ENCODE assay signal across 10 cellular contexts in genomic region chr14:39229222-39229543, GRCh38. TPM values are rescaled to one million over a fixed set of nuclear protein-coding genes. Genes with fewer than 3 reads are reported as not detected.
DNase-seq lines count a peak whose midpoint lies in the region; ATAC-seq and TF ChIP-seq lines count a peak whose summit lies in the region.
"Had no signal": no experiment of that assay in that cellular context is flagged by ENCODE, and none has a peak within 500 bp of the region (broad histone marks: within the 10 kb centered on the region; RNA-seq: fewer than 3 reads in every experiment).

No MANE protein-coding gene starts in this region.

- no peaks in the 10 kb centered on the region for H3K27me3 Mint-ChIP-seq in CD8-positive, alpha-beta T cell (ENCODE audit: low read depth)
- H3K27me3 Mint-ChIP-seq: IgD-negative memory B cell had no signal

- H3K27ac Mint-ChIP-seq in CD8-positive, alpha-beta T cell = peak overlapping the region; percentile 91

- no peak overlapping the region for H3K23ac ChIP-seq in mesendoderm (ENCODE audit: low read length)

- no peak overlapping the region for H2BK120ac ChIP-seq in mesendoderm (ENCODE audit: low read depth, low read length)

- POLR2A ChIA-PET in CD8-positive, alpha-beta T cell (lab: Charles Lee) = interaction anchor here (0.6 to 2.0 kb wide), 7 partner anchors 38 to 203 kb away, joined by 3 to 16 read pairs (median 6); partner anchors contain the start of genes FBXO33, PNN and TRAPPC6B

- no peak overlapping the region for H3K18ac ChIP-seq in mesendoderm (ENCODE audit: low read length)

- no peaks in the 10 kb centered on the region for H3K9me3 ChIP-seq in CD8-positive, alpha-beta T cell (ENCODE audit: low read length)
- H3K9me3 ChIP-seq in stomach = no peaks in the 10 kb centered on the region

- peak; percentile 82 for ATAC-seq in CD8-positive, alpha-beta T cell
- ATAC-seq in HG03196 (IDR thresholded peaks at IDR 0.05; ENCODE audit: unreplicated experiment) = peak; percentile 80

- H3K36me3 ChIP-seq in CD8-positive, alpha-beta T cell (ENCODE audit: insufficient read depth, low read length) = no peaks in the 10 kb centered on the region
- H3K36me3 ChIP-seq in mesendoderm (ENCODE audit: control insufficient read depth, insufficient read depth, low read length) (no peaks in the 10 kb centered on the region), stomach (no peaks in the 10 kb centered on the region)

- peak overlapping the region; percentile 30 for H3K27ac ChIP-seq in CD8-positive, alpha-beta T cell (ENCODE audit: low read depth, low read length)
- H3K27ac ChIP-seq in mesendoderm (ENCODE audit: low read depth, low read length) = no peak overlapping the region
- no peak overlapping the region for H3K27ac ChIP-seq in stomach

- no peak overlapping the region for H3K4me3 Mint-ChIP-seq in CD8-positive, alpha-beta T cell
- H3K4me3 Mint-ChIP-seq: brain, IgD-negative memory B cell had no signal

- H2BK15ac ChIP-seq in mesendoderm (replicated peaks; ENCODE audit: low read depth) = no peak overlapping the region

- no CpG with 5 or more reads among the region's 1 CpG for WGBS in mesendoderm (ENCODE audit: extremely low coverage, insufficient coverage, low lambda C conversion rate)
- 81 to 95% (median 89%) methylated on average over 1 of the region's 1 CpG for WGBS in stomach, 5 donors

- H4K8ac ChIP-seq in mesendoderm (ENCODE audit: low read depth, low read length) = no peak overlapping the region

- CTCF ChIA-PET in CD8-positive, alpha-beta T cell (lab: Charles Lee) = interaction anchor here (0.5 to 1.0 kb wide), 3 partner anchors 10 to 38 kb away, joined by 3 to 5 read pairs (median 3); no protein-coding TSS in a partner anchor

- H3K4me2 ChIP-seq in mesendoderm (ENCODE audit: low read length) = no peak overlapping the region

- no peaks in the 10 kb centered on the region for H3K9me3 Mint-ChIP-seq in CD8-positive, alpha-beta T cell
- H3K9me3 Mint-ChIP-seq: brain, IgD-negative memory B cell had no signal

- no peak for TF ChIP-seq POLR2A in stomach (IDR thresholded peaks at IDR 0.05)

- peaks cover 21% of the 10 kb centered on the region for H3K4me1 ChIP-seq in CD8-positive, alpha-beta T cell (ENCODE audit: insufficient read depth, low read length)
- H3K4me1 ChIP-seq in mesendoderm (ENCODE audit: control insufficient read depth, low read depth, low read length) (no peaks in the 10 kb centered on the region), stomach (peaks cover 0 to 28% (median 7%) of the 10 kb centered on the region in 4 donors)

- H2AK5ac ChIP-seq in mesendoderm (ENCODE audit: low read length) = no peak overlapping the region

- intact Hi-C loops in CD8-positive, alpha-beta T cell (cut with DNase I, micrococcal nuclease) = loop anchor here in 1 of 2 experiments (1.0 to 2.0 kb wide), 2 partner anchors 37 to 54 kb away; partner anchors contain the start of gene PNN
- intact Hi-C loops in stomach (cut with DNase I; ENCODE audit: low total_unique reads) = no loop called here

- H3K4me3 ChIP-seq in CD8-positive, alpha-beta T cell (ENCODE audit: low read depth, low read length) = no peak overlapping the region
- H3K4me3 ChIP-seq in mesendoderm (ENCODE audit: low read length) (no peak overlapping the region), stomach (no peak overlapping the region)

- DNase-seq in CD8-positive, alpha-beta T cell = peak in 6 of 7 experiments; percentile 15 to 67 (median 44)
- DNase-seq in activated CD8-positive, alpha-beta memory T cell treated with anti-CD3 and anti-CD28 coated beads for 24 hours = peak; percentile 71
- DNase-seq in mesendoderm (peak; percentile 7), D341Med (ENCODE audit: low spot score) (no peak), foreskin melanocyte (no peak), stomach (no peak), islet precursor cell (no peak)

- no peaks in the 10 kb centered on the region for H3K27me3 ChIP-seq in CD8-positive, alpha-beta T cell (ENCODE audit: insufficient read depth, low read length)
- no peaks in the 10 kb centered on the region for H3K27me3 ChIP-seq in mesendoderm (ENCODE audit: insufficient read depth, low read length, poor library complexity)
- no peaks in the 10 kb centered on the region for H3K27me3 ChIP-seq in stomach

- no peaks in the 10 kb centered on the region for H3K36me3 Mint-ChIP-seq in CD8-positive, alpha-beta T cell
- H3K36me3 Mint-ChIP-seq: brain, IgD-negative memory B cell had no signal

- no peak overlapping the region for H3K4ac ChIP-seq in mesendoderm (ENCODE audit: low read depth, low read length)

- TF ChIP-seq EP300 in stomach (IDR thresholded peaks at IDR 0.05) = no peak

- TF ChIP-seq CTCF in CD8-positive, alpha-beta T cell (IDR thresholded peaks at IDR 0.05) = no peak
- no peak for TF ChIP-seq CTCF in stomach (IDR thresholded peaks at IDR 0.05)

- no peak overlapping the region for H2BK5ac ChIP-seq in mesendoderm (ENCODE audit: low read length)

- no peaks in the 10 kb centered on the region for H3K79me2 ChIP-seq in mesendoderm (ENCODE audit: control insufficient read depth, insufficient read depth, low read length)

- no peak overlapping the region for H3K9ac ChIP-seq in mesendoderm (ENCODE audit: low read length)

- H3K4me1 Mint-ChIP-seq in CD8-positive, alpha-beta T cell (ENCODE audit: low read depth) = peaks cover 39% of the 10 kb centered on the region

- H3K56ac ChIP-seq in mesendoderm (ENCODE audit: low read length) = no peak overlapping the region

- no peaks in the 10 kb centered on the region for H3K79me1 ChIP-seq in mesendoderm (ENCODE audit: low read length)

- no peak overlapping the region for H4K5ac ChIP-seq in mesendoderm (ENCODE audit: low read length)

RNA-seq across cellular contexts. Expression of gene MIA2, which starts 4.5 kb away (rescaled TPM):
- 10 to 100 TPM; 16.7 to 19.1 TPM for total RNA-seq in CD8-positive, alpha-beta T cell
- polyA plus RNA-seq in mesendoderm (2013, experiment 1 of 2) = 12.0 TPM
- polyA plus RNA-seq in mesendoderm (2013, experiment 2 of 2) = 11.9 TPM
- 10 to 100 TPM; 41.4 to 72.4 (median 58.9) TPM for total RNA-seq in stomach
- 10 to 100 TPM; 23.6 to 45.6 (median 26.1) TPM for polyA plus RNA-seq in stomach

RNA-seq across cellular contexts. Expression of gene PNN, which starts 54.1 kb away (rescaled TPM):
- 100 to 1,000 TPM; 102 to 109 TPM for total RNA-seq in CD8-positive, alpha-beta T cell
- polyA plus RNA-seq in mesendoderm (2013, experiment 1 of 2) = 140 TPM
- polyA plus RNA-seq in mesendoderm (2013, experiment 2 of 2) = 132 TPM
- total RNA-seq in stomach = 100 to 1,000 TPM in 1 of 5 donors, 10 to 100 TPM in 4; 36.2 to 122 (median 53.2) TPM
- polyA plus RNA-seq in stomach = 10 to 100 TPM; 21.7 to 36.3 (median 33.5) TPM

RNA-seq across cellular contexts. Expression of gene TRAPPC6B, which starts 59.0 kb away (rescaled TPM):
- 1 to 10 TPM; 6.8 to 7.1 TPM for total RNA-seq in CD8-positive, alpha-beta T cell
- polyA plus RNA-seq in mesendoderm (2013, experiment 1 of 2) = 19.2 TPM
- polyA plus RNA-seq in mesendoderm (2013, experiment 2 of 2) = 18.5 TPM
- total RNA-seq in stomach = 100 to 1,000 TPM in 1 of 5 donors, 10 to 100 TPM in 4; 15.1 to 100 (median 49.6) TPM
- polyA plus RNA-seq in stomach = 10 to 100 TPM in 2 of 3 donors, 1 to 10 TPM in 1; 9.7 to 13.9 (median 12.4) TPM

Comparison
In these comparisons a context has a peak if more than half of its experiments do, and no peak if none do; other contexts are left out.
1. DNase-seq: peak in CD8-positive, alpha-beta T cell (6 of 7), activated CD8-positive, alpha-beta memory T cell treated with anti-CD3 and anti-CD28 coated beads for 24 hours (single experiment) and mesendoderm (single experiment); none in D341Med (single experiment), foreskin melanocyte (single experiment), stomach (single experiment) and islet precursor cell (single experiment).